Comparison of ENCODE assay signal across 39 cellular contexts in the genomic region with DNA sequence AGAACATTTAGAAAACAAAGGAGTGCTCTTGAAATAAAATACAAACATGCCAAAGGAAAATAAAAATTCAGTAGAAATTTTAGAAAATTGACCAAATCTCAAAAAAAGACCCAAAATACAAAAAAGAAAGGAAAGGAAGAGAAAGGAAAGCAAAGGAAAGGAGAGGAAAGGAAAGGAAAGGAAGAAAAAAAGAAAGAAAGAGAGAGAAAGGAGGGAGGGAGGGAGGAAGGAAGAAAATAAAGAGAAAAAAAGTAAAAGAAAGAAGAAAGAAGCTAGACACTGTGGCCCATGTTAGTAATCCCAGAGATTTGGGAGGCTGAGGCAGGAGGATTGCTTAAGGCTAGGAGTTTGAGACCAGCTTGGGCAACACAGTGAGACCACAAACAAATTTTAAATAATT.
"Had no signal": no experiment of that assay in that cellular context is flagged by ENCODE, and none has a peak within 500 bp of the region (broad histone marks: within the 10 kb centered on the region; RNA-seq: fewer than 3 reads in every experiment).

No MANE protein-coding gene starts in this region.

- ATAC-seq: activated naive CD4-positive, alpha-beta T cell treated with anti-CD3 and anti-CD28 coated beads, Interleukin-2, amount 50 U/mL, for 72 hours; activated naive CD8-positive, alpha-beta T cell treated with anti-CD3 and anti-CD28 coated beads, Interleukin-2, amount 50 U/mL, for 24 hours; activated T-cell treated with anti-CD3 and anti-CD28 coated beads, Interleukin-2, amount 50 U/mL, for 4 hours; activated T-cell treated with anti-CD3 and anti-CD28 coated beads, Interleukin-2, amount 50 U/mL, for 72 hours; activated T-helper 17 cell treated with anti-CD3 and anti-CD28 coated beads, Interleukin-2, amount 50 U/mL, for 72 hours; body of pancreas had no signal

- H3K27ac ChIP-seq: adrenal gland, ascending aorta, body of pancreas, brain microvascular endothelial cell, breast epithelium, cardiac muscle cell had no signal

- H3K4me1 ChIP-seq: adrenal gland, ascending aorta, body of pancreas, breast epithelium had no signal

- FAIRE-seq: astrocyte, bronchial epithelial cell, colon had no signal

- H3K9me3 Mint-ChIP-seq: activated naive CD4-positive, alpha-beta T cell treated with anti-CD3 and anti-CD28 coated beads, Interleukin-2, amount 50 U/mL, for 24 hours; activated T-helper 1 cell treated with anti-CD3 and anti-CD28 coated beads, Interleukin-12 subunit alpha, Interleukin-12 subunit beta, Interleukin-2, Interleukin-4 antibody, amounts not matched to agents 30 ng/mL and 10 ng/mL and 1 ng/mL, durations not matched to agents 14 hours and 24 hours and 36 hours; activated T-helper 2 cell treated with anti-CD3 and anti-CD28 coated beads, Interferon-gamma antibody, Interleukin-2, Interleukin-4, amounts not matched to agents 10 μg/mL and 5 μg/mL and 100 μg/mL, durations not matched to agents 14 hours and 24 hours and 36 hours had no signal

- H3K9me3 ChIP-seq: adrenal gland, ascending aorta had no signal

- H3K4me3 ChIP-seq: adrenal gland, ascending aorta, body of pancreas, breast epithelium, cardiac muscle cell had no signal

- H3K4me1 Mint-ChIP-seq: activated naive CD4-positive, alpha-beta T cell treated with anti-CD3 and anti-CD28 coated beads, Interleukin-2, amount 10 ng/mL, durations not matched to agents 7 days and 5 days; activated T-helper 17 cell treated with anti-CD3 and anti-CD28 coated beads, Interleukin-2, amount 50 U/mL, for 72 hours; brain had no signal

- H3K27me3 Mint-ChIP-seq: activated naive CD4-positive, alpha-beta T cell treated with anti-CD3 and anti-CD28 coated beads, Interleukin-2, amount 10 ng/mL, durations not matched to agents 7 days and 5 days; activated T-helper 17 cell treated with anti-CD3 and anti-CD28 coated beads, Interleukin-2, amount 50 U/mL, for 72 hours; central memory CD8-positive, alpha-beta T cell had no signal

- DNase-seq: activated effector memory CD4-positive, alpha-beta T cell treated with anti-CD3 and anti-CD28 coated beads, Interleukin-2, amount 50 U/mL, for 16 hours; activated effector memory CD4-positive, alpha-beta T cell treated with Interleukin-2 at 50 U/mL for 16 hours; activated gamma-delta T cell; activated gamma-delta T cell treated with Interleukin-2 at 50 U/mL for 16 hours; activated naive CD4-positive, alpha-beta T cell; activated naive CD4-positive, alpha-beta T cell treated with anti-CD3 and anti-CD28 coated beads for 36 hours; activated naive CD4-positive, alpha-beta T cell treated with anti-CD3 and anti-CD28 coated beads, Interleukin-2, amount 10 ng/mL, durations not matched to agents 7 days and 5 days; activated naive CD4-positive, alpha-beta T cell treated with anti-CD3 and anti-CD28 coated beads, Interleukin-2, amount 50 U/mL, for 16 hours; activated naive CD4-positive, alpha-beta T cell treated with Interleukin-2 at 50 U/mL for 16 hours; activated naive CD8-positive, alpha-beta T cell treated with anti-CD3 and anti-CD28 coated beads for 36 hours; activated naive CD8-positive, alpha-beta T cell treated with anti-CD3 and anti-CD28 coated beads, Interleukin-2, amount 10 ng/mL, durations not matched to agents 7 days and 5 days; activated naive CD8-positive, alpha-beta T cell treated with anti-CD3 and anti-CD28 coated beads, Interleukin-2, amount 50 U/mL, for 24 hours; activated T-cell treated with anti-CD3 and anti-CD28 coated beads, Interleukin-2, amount 50 U/mL, for 4 hours; activated T-cell treated with anti-CD3 and anti-CD28 coated beads, Interleukin-2, amount 50 U/mL, for 48 hours; activated T-cell treated with anti-CD3 and anti-CD28 coated beads, Interleukin-2, amount 50 U/mL, for 72 hours; adrenal gland; amniotic stem cell; amygdala; anterior cingulate cortex; aorta; body of pancreas; brain microvascular endothelial cell; caudate nucleus; central memory CD4-positive, alpha-beta T cell; cerebellar nuclear complex had no signal

- H3K36me3 ChIP-seq: adrenal gland, ascending aorta, brain microvascular endothelial cell, breast epithelium, cardiac muscle cell had no signal

- H3K4me3 Mint-ChIP-seq: activated naive CD4-positive, alpha-beta T cell treated with anti-CD3 and anti-CD28 coated beads for 36 hours; activated naive CD4-positive, alpha-beta T cell treated with anti-CD3 and anti-CD28 coated beads, Interleukin-2, amount 10 ng/mL, durations not matched to agents 7 days and 5 days; activated naive CD4-positive, alpha-beta T cell treated with anti-CD3 and anti-CD28 coated beads, Interleukin-2, amount 50 U/mL, for 24 hours; activated naive CD8-positive, alpha-beta T cell; activated naive CD8-positive, alpha-beta T cell treated with anti-CD3 and anti-CD28 coated beads for 36 hours; activated naive CD8-positive, alpha-beta T cell treated with anti-CD3 and anti-CD28 coated beads, Interleukin-2, amount 10 ng/mL, durations not matched to agents 7 days and 5 days; activated naive CD8-positive, alpha-beta T cell treated with anti-CD3 and anti-CD28 coated beads, Interleukin-2, amount 50 U/mL, for 24 hours; activated T-cell treated with anti-CD3 and anti-CD28 coated beads, Interleukin-2, amount 50 U/mL, for 4 hours; activated T-cell treated with anti-CD3 and anti-CD28 coated beads, Interleukin-2, amount 50 U/mL, for 72 hours; activated T-helper 1 cell treated with anti-CD3 and anti-CD28 coated beads, Interleukin-12 subunit alpha, Interleukin-12 subunit beta, Interleukin-2, Interleukin-4 antibody, amounts not matched to agents 30 ng/mL and 10 ng/mL and 1 ng/mL, durations not matched to agents 14 hours and 24 hours and 36 hours; activated T-helper 17 cell treated with anti-CD3 and anti-CD28 coated beads, Interleukin-2, amount 50 U/mL, for 72 hours; brain; central memory CD8-positive, alpha-beta T cell had no signal

- H3K27ac Mint-ChIP-seq: activated naive CD4-positive, alpha-beta T cell treated with anti-CD3 and anti-CD28 coated beads for 36 hours; activated naive CD4-positive, alpha-beta T cell treated with anti-CD3 and anti-CD28 coated beads, Interleukin-2, amount 10 ng/mL, durations not matched to agents 7 days and 5 days; activated naive CD4-positive, alpha-beta T cell treated with anti-CD3 and anti-CD28 coated beads, Interleukin-2, amount 50 U/mL, for 24 hours; activated naive CD4-positive, alpha-beta T cell treated with anti-CD3 and anti-CD28 coated beads, Interleukin-2, amount 50 U/mL, for 72 hours; activated naive CD8-positive, alpha-beta T cell; activated naive CD8-positive, alpha-beta T cell treated with anti-CD3 and anti-CD28 coated beads for 36 hours; activated naive CD8-positive, alpha-beta T cell treated with anti-CD3 and anti-CD28 coated beads, Interleukin-2, amount 10 ng/mL, durations not matched to agents 7 days and 5 days; activated naive CD8-positive, alpha-beta T cell treated with anti-CD3 and anti-CD28 coated beads, Interleukin-2, amount 50 U/mL, for 24 hours; activated T-cell treated with anti-CD3 and anti-CD28 coated beads, Interleukin-2, amount 50 U/mL, for 72 hours; activated T-helper 1 cell treated with anti-CD3 and anti-CD28 coated beads, Interleukin-12 subunit alpha, Interleukin-12 subunit beta, Interleukin-2, Interleukin-4 antibody, amounts not matched to agents 30 ng/mL and 10 ng/mL and 1 ng/mL, durations not matched to agents 14 hours and 24 hours and 36 hours; activated T-helper 17 cell treated with anti-CD3 and anti-CD28 coated beads, Interleukin-2, amount 50 U/mL, for 72 hours; activated T-helper 2 cell treated with anti-CD3 and anti-CD28 coated beads, Interferon-gamma antibody, Interleukin-2, Interleukin-4, amounts not matched to agents 10 μg/mL and 5 μg/mL and 100 μg/mL, durations not matched to agents 14 hours and 24 hours and 36 hours; brain had no signal

- H3K36me3 Mint-ChIP-seq: activated naive CD4-positive, alpha-beta T cell treated with anti-CD3 and anti-CD28 coated beads, Interleukin-2, amount 10 ng/mL, durations not matched to agents 7 days and 5 days; activated naive CD4-positive, alpha-beta T cell treated with anti-CD3 and anti-CD28 coated beads, Interleukin-2, amount 50 U/mL, for 24 hours; activated naive CD8-positive, alpha-beta T cell; activated naive CD8-positive, alpha-beta T cell treated with anti-CD3 and anti-CD28 coated beads for 36 hours; activated naive CD8-positive, alpha-beta T cell treated with anti-CD3 and anti-CD28 coated beads, Interleukin-2, amount 10 ng/mL, durations not matched to agents 7 days and 5 days; brain had no signal
